Comparison of ENCODE assay signal across 8 cellular contexts in genomic region chr11:119382101-119382500, GRCh38. TPM values are rescaled to one million over a fixed set of nuclear protein-coding genes. Genes with fewer than 3 reads are reported as not detected.
DNase-seq lines count a peak whose midpoint lies in the region; ATAC-seq and TF ChIP-seq lines count a peak whose summit lies in the region.
"Had no signal": no experiment of that assay in that cellular context is flagged by ENCODE, and none has a peak within 500 bp of the region (broad histone marks: within the 10 kb centered on the region; RNA-seq: fewer than 3 reads in every experiment).

No MANE protein-coding gene starts in this region.

- CTCF ChIA-PET in PC-9 (lab: Charles Lee): interaction anchor here (0.5 to 1.0 kb wide), 2 partner anchors 11 to 92 kb away, joined by 3 to 4 read pairs; no protein-coding TSS in a partner anchor

- H3K9me3 ChIP-seq in PC-9 (ENCODE audit: insufficient read depth, low read depth) (no peaks in the 10 kb centered on the region), mucosa of descending colon (no peaks in the 10 kb centered on the region)

- BruUV-seq in PC-9 (replicated peaks; lab: Mats Ljungman, UMichigan): TSS peak; percentile 56

- H3K36me3 ChIP-seq in PC-9 (ENCODE audit: low read depth) (no peaks in the 10 kb centered on the region), mucosa of descending colon (ENCODE audit: low read depth) (no peaks in the 10 kb centered on the region)

- intact Hi-C loops in PC-9 (cut with micrococcal nuclease; ENCODE audit: unreplicated experiment) (no loop called here), mucosa of descending colon (cut with DNase I, micrococcal nuclease) (no loop called here)

- H3K27ac ChIP-seq in PC-9: no peak overlapping the region
- peak overlapping the region; percentile 9 for H3K27ac ChIP-seq in foreskin keratinocyte
- H3K27ac ChIP-seq in skin epidermis: peak overlapping the region in 6 of 21 experiments; percentile 38 to 47 (median 42)

- ATAC-seq in foreskin keratinocyte (no peak), HG03039 (IDR thresholded peaks at IDR 0.05; ENCODE audit: unreplicated experiment) (no peak), mucosa of descending colon (no peak), GM19035 (IDR thresholded peaks at IDR 0.05; ENCODE audit: unreplicated experiment) (no peak)

- DNase-seq in GM13976 (ENCODE audit: low spot score) (peak; percentile 6), PC-9 (no peak), foreskin keratinocyte (no peak), mucosa of descending colon (no peak)

- H4K20me1 ChIP-seq in PC-9 (ENCODE audit: insufficient read depth): no peaks in the 10 kb centered on the region

- H3K79me2 ChIP-seq in PC-9 (ENCODE audit: low read depth): no peaks in the 10 kb centered on the region

- in situ Hi-C loops in GM13976 (cut with MboI; ENCODE audit: low sequenced_read_pairs, unreplicated experiment): no loop called here

- H3K4me1 ChIP-seq in PC-9 (replicated peaks; ENCODE audit: insufficient read depth): peaks cover 36% of the 10 kb centered on the region
- H3K4me1 ChIP-seq in foreskin keratinocyte: peaks cover 7% of the 10 kb centered on the region
- H3K4me1 ChIP-seq in mucosa of descending colon (ENCODE audit: low read depth): peaks cover 7% of the 10 kb centered on the region

- POLR2A ChIA-PET in PC-9 (lab: Charles Lee; ENCODE audit: unreplicated experiment): no interaction called here

- peaks cover 12% of the 10 kb centered on the region for H3F3A ChIP-seq in PC-9 (ENCODE audit: insufficient read depth, low read depth)

- H3K9me2 ChIP-seq in PC-9 (ENCODE audit: insufficient read depth): no peaks in the 10 kb centered on the region

- peak overlapping the region; percentile 45; the same call in 1 of the 2 replicates for H2AFZ ChIP-seq in PC-9

- H3K27me3 ChIP-seq in PC-9 (ENCODE audit: insufficient read depth, low read depth) (no peaks in the 10 kb centered on the region), foreskin keratinocyte (peaks cover 6% of the 10 kb centered on the region)

- TF ChIP-seq CTCF in GM13976 (IDR thresholded peaks at IDR 0.05; ENCODE audit: borderline replicate concordance, control extremely low read depth, extremely low read depth, insufficient read depth, missing control alignments) (no peak), PC-9 (conservative IDR thresholded peaks at IDR 0.05) (no peak), foreskin keratinocyte (conservative IDR thresholded peaks at IDR 0.05) (no peak), mucosa of descending colon (IDR thresholded peaks at IDR 0.05) (no peak)

- H3K4me2 ChIP-seq in PC-9: peak overlapping the region; percentile 78

- H3K4me3 ChIP-seq in PC-9 (peak overlapping the region; percentile 56), skin epidermis (peak overlapping the region; percentile 11 to 46 (median 36)), mucosa of descending colon (no peak overlapping the region)

RNA-seq across cellular contexts. Expression of gene USP2, which starts 0.6 kb away (rescaled TPM):
- 2.1 and 2.7 TPM in 2 replicates for total RNA-seq in PC-9 (2021)
- total RNA-seq in foreskin keratinocyte: 0.27 and 0.42 TPM in 2 replicates
- polyA plus RNA-seq in foreskin keratinocyte: 0.26 and 0.45 TPM in 2 replicates
- total RNA-seq in mucosa of descending colon: 10 to 100 TPM; 16.9 to 84.3 (median 26.7) TPM

RNA-seq across cellular contexts. Expression of gene MFRP, which starts 35.6 kb away (rescaled TPM):
- not detected in 2 replicates for total RNA-seq in PC-9 (2021)
- total RNA-seq in foreskin keratinocyte: not detected in 2 replicates
- not detected in 2 replicates for polyA plus RNA-seq in foreskin keratinocyte
- not detected for total RNA-seq in mucosa of descending colon
- total RNA-seq: T-helper 1 cell treated with Interleukin-12 subunit alpha and Interleukin-12 subunit beta and Interleukin-4 antibody, amounts not matched to agents 30 ng/mL and 1 ng/mL, for 36 hours had no signal

RNA-seq across cellular contexts. Expression of gene THY1, which starts 40.9 kb away (rescaled TPM):
- not detected in 2 replicates for total RNA-seq in PC-9 (2021)
- total RNA-seq in foreskin keratinocyte: 15.2 and 51.6 TPM in 2 replicates
- polyA plus RNA-seq in foreskin keratinocyte: 16.4 and 52.0 TPM in 2 replicates
- total RNA-seq in mucosa of descending colon: 10 to 100 TPM in 2 of 3 donors, 1 to 10 TPM in 1; 2.8 to 32.5 (median 28.3) TPM

RNA-seq across cellular contexts. Expression of gene C1QTNF5, which starts 41.4 kb away (rescaled TPM):
- total RNA-seq in PC-9 (2021) (not detected in 2 replicates), foreskin keratinocyte (not detected in 2 replicates), mucosa of descending colon (10 to 100 TPM in 1 of 3 donors, 1 to 10 TPM in 2; 5.1 to 13.9 (median 9.3) TPM)
- 0.03 and 0.07 TPM in 2 replicates for polyA plus RNA-seq in foreskin keratinocyte
- total RNA-seq: T-helper 1 cell treated with Interleukin-12 subunit alpha and Interleukin-12 subunit beta and Interleukin-4 antibody, amounts not matched to agents 30 ng/mL and 1 ng/mL, for 36 hours had no signal

RNA-seq across cellular contexts. Expression of gene RNF26, which starts 47.8 kb away (rescaled TPM):
- total RNA-seq in PC-9 (2021) (55.0 and 64.3 TPM in 2 replicates), foreskin keratinocyte (30.1 and 35.2 TPM in 2 replicates), mucosa of descending colon (10 to 100 TPM; 20.7 to 24.7 (median 23.7) TPM)
- 41.0 and 49.9 TPM in 2 replicates for polyA plus RNA-seq in foreskin keratinocyte
